8 cellular contexts compared by ENCODE assay signal in the genomic region with DNA sequence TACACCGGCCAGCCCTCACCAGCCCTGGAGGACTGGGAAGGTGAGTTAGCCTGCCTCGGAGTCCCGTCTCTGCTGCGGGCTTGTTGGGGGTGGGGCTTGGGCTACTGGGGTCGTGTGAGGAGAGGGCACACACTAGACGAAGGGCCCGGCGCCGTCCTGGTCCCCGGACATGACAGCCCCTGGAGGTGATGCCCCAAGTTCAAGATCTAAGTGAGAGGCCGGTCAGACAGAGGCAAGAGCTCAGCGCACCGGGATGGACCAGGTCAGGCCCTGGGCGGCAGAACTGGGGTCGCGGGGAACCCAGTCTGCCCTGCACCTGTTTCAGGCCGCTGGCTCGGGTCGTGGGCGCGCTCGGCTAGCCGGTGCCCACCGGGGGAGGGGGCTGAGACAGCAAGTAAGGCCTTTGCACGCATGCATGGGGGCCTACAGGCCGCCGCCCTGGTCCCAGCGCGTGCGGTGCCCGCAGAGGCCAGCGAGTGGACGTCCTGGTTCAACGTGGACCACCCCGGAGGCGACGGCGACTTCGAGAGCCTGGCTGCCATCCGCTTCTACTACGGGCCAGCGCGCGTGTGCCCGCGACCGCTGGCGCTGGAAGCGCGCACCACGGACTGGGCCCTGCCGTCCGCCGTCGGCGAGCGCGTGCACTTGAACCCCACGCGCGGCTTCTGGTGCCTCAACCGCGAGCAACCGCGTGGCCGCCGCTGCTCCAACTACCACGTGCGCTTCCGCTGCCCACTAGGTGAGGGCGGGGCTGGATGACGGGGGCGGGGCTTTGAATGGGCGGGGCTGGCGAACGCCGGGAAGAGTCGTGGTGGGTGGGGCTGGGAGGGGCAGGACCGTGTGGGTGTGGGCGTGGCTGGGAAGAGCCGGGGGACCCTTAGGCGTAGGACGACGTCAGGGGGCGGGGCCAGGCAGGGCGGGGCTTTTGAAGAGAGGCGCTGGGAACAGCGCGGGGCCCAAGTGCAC. TPM values are rescaled to one million over a fixed set of nuclear protein-coding genes. Genes with fewer than 3 reads are reported as not detected.
DNase-seq lines count a peak whose midpoint lies in the region; ATAC-seq, FAIRE-seq and TF ChIP-seq lines count a peak whose summit lies in the region.

No MANE protein-coding gene starts in this region.

- peaks cover 8% of the 10 kb centered on the region for H3K9me3 Mint-ChIP-seq in glutamatergic neuron (ENCODE audit: unreplicated experiment)

- H3K4me1 ChIP-seq in smooth muscle cell (ENCODE audit: low read depth), result peaks cover 4% of the 10 kb centered on the region

- H3K4me3 ChIP-seq in smooth muscle cell, result no peak overlapping the region

- no peaks in the 10 kb centered on the region for H3K36me3 ChIP-seq in smooth muscle cell (ENCODE audit: low read depth)

- H2AFZ ChIP-seq in smooth muscle cell (ENCODE audit: low read depth), result no peak overlapping the region

- peak overlapping the region; percentile 76 for H3K4me2 ChIP-seq in smooth muscle cell

- H3K27ac ChIP-seq in smooth muscle cell (ENCODE audit: low read depth), result no peak overlapping the region

- H3K9me3 ChIP-seq in smooth muscle cell (replicated peaks; ENCODE audit: low read depth), result no peaks in the 10 kb centered on the region

- peak overlapping the region; percentile 69 for H3K4me3 Mint-ChIP-seq in glutamatergic neuron (ENCODE audit: unreplicated experiment)

- WGBS in smooth muscle cell (ENCODE audit: low lambda C conversion rate), result 88% methylated on average over 58 of the region's 89 CpGs

- no peak overlapping the region for H3K27ac Mint-ChIP-seq in glutamatergic neuron (ENCODE audit: unreplicated experiment)

- H3K27me3 ChIP-seq in smooth muscle cell (ENCODE audit: low read depth), result no peaks in the 10 kb centered on the region

- TF ChIP-seq CTCF in glutamatergic neuron (IDR thresholded peaks at IDR 0.05; ENCODE audit: partially characterized antibody, unreplicated experiment) (no peak), smooth muscle cell (IDR thresholded peaks at IDR 0.05; ENCODE audit: borderline replicate concordance, insufficient read depth, poor library complexity, severe bottlenecking) (no peak)

- H3K4me1 Mint-ChIP-seq in glutamatergic neuron (ENCODE audit: low read depth, unreplicated experiment), result peaks cover 7% of the 10 kb centered on the region

- H4K20me1 ChIP-seq in smooth muscle cell (ENCODE audit: low read depth), result no peaks in the 10 kb centered on the region

- no peaks in the 10 kb centered on the region for H3F3A ChIP-seq in smooth muscle cell (ENCODE audit: low read depth)

- no peaks in the 10 kb centered on the region for H3K36me3 Mint-ChIP-seq in glutamatergic neuron (ENCODE audit: unreplicated experiment)

- H3K9ac ChIP-seq in smooth muscle cell (ENCODE audit: low read depth), result no peak overlapping the region

- no peaks in the 10 kb centered on the region for H3K79me2 ChIP-seq in smooth muscle cell (ENCODE audit: low read depth)

- H3K27me3 Mint-ChIP-seq in glutamatergic neuron (ENCODE audit: unreplicated experiment), result peaks cover 22% of the 10 kb centered on the region

- no peak for ATAC-seq in GM21737 (IDR thresholded peaks at IDR 0.05; ENCODE audit: unreplicated experiment)

- no peak for FAIRE-seq in HTR-8/SVneo (lab: Jason Lieb, UNC)

- peak; percentile 75 for DNase-seq in NCI-H345 (lab: John Stamatoyannopoulos, UW)
- DNase-seq in NCI-H345 treated with DMSO at 0.1 percent for 48 hours (lab: John Stamatoyannopoulos, UW; ENCODE audit: unreplicated experiment), result no peak
- peak; percentile 25 to 49 for DNase-seq in activated T-helper 1 cell treated with anti-CD3 and anti-CD28 coated beads, Interleukin-2, amount 50 U/mL, for 16 hours (ENCODE audit: low read depth in 1 of 2, low spot score in 1 of 2)
- DNase-seq in glutamatergic neuron, result peak; percentile 85
- DNase-seq in smooth muscle cell (lab: John Stamatoyannopoulos, UW; ENCODE audit: unreplicated experiment), result no peak
- no peak for DNase-seq in HTR-8/SVneo (ENCODE audit: insufficient read length, low spot score)
- DNase-seq in GM19240 (ENCODE audit: insufficient read length, low spot score), result no peak

RNA-seq across cellular contexts. Expression of gene CILP2, which starts 2.0 kb away (rescaled TPM):
- total RNA-seq in glutamatergic neuron (ENCODE audit: unreplicated experiment) (40.9 TPM), smooth muscle cell (27.2 and 31.0 TPM in 2 replicates)
- polyA plus RNA-seq in smooth muscle cell, result 62.2 and 95.0 TPM in 2 replicates

RNA-seq across cellular contexts. Expression of gene YJEFN3, which starts 11.3 kb away (rescaled TPM):
- total RNA-seq in glutamatergic neuron (ENCODE audit: unreplicated experiment) (21.6 TPM), smooth muscle cell (2.2 TPM in 2 replicates)
- polyA plus RNA-seq in smooth muscle cell, result 5.8 and 11.1 TPM in 2 replicates

RNA-seq across cellular contexts. Expression of gene NDUFA13, which starts 24.0 kb away (rescaled TPM):
- total RNA-seq in glutamatergic neuron (ENCODE audit: unreplicated experiment) (394 TPM), smooth muscle cell (42.3 and 51.8 TPM in 2 replicates)
- 559 and 575 TPM in 2 replicates for polyA plus RNA-seq in smooth muscle cell

RNA-seq across cellular contexts. Expression of gene TSSK6, which starts 24.7 kb away (rescaled TPM):
- 1.7 TPM for total RNA-seq in glutamatergic neuron (ENCODE audit: unreplicated experiment)
- 1.3 and 5.4 TPM in 2 replicates for total RNA-seq in smooth muscle cell
- polyA plus RNA-seq in smooth muscle cell, result 0.31 and 0.49 TPM in 2 replicates

Comparison
In these comparisons a context has a peak if more than half of its experiments do, and no peak if none do; other contexts are left out.
1. DNase-seq: peak in NCI-H345 (single experiment), activated T-helper 1 cell treated with anti-CD3 and anti-CD28 coated beads, Interleukin-2, amount 50 U/mL, for 16 hours (2 of 2) and glutamatergic neuron (single experiment); none in NCI-H345 treated with DMSO at 0.1 percent for 48 hours (single experiment), smooth muscle cell (single experiment), HTR-8/SVneo (single experiment) and GM19240 (single experiment).